20 cellular contexts compared by ENCODE assay signal in the genomic region with DNA sequence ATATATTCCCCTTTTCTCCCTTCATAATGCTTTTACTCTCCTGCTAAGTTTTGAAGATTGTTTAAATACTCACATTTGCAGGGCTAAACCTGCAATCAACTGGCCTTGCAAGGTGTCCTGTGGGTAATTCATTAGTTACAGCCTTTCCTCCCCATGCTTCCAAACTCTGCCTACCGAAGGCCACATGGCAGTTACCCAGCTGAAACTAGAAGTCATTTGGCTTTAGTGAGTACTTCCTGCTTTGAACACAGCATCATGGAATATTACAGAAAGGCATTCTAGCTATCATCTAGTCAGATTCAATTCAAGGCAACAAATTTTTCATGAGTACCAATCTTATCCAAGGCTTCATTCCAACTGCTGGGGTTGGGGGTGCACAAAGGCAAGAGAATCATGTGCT. TPM values are rescaled to one million over a fixed set of nuclear protein-coding genes. Genes with fewer than 3 reads are reported as not detected.
"Had no signal": no experiment of that assay in that cellular context is flagged by ENCODE, and none has a peak within 500 bp of the region (broad histone marks: within the 10 kb centered on the region; RNA-seq: fewer than 3 reads in every experiment).

No MANE protein-coding gene starts in this region.

- ATAC-seq: left ventricle myocardium superior; lower lobe of right lung; natural killer cell; psoas muscle; right cardiac atrium; stimulated activated naive B cell treated with anti-CD40 and anti-IgM and Interleukin-4, amounts not matched to agents 10 μg/mL and 1 μg/mL and 100 μg/mL, for 72 hours had no signal

- H3K9me3 ChIP-seq: lower lobe of right lung, ovary, psoas muscle, sigmoid colon, thoracic aorta, tibial nerve, upper lobe of left lung had no signal

- H3K4me1 ChIP-seq: lower lobe of right lung, psoas muscle, sigmoid colon, tibial nerve, upper lobe of left lung had no signal

- H3K27ac ChIP-seq: dorsolateral prefrontal cortex, lower lobe of right lung, ovary, psoas muscle, sigmoid colon, thoracic aorta, tibial nerve, upper lobe of left lung had no signal

- H3K36me3 ChIP-seq: lower lobe of right lung, ovary, thoracic aorta, tibial nerve, upper lobe of left lung had no signal

- H3K27me3 ChIP-seq: ovary, sigmoid colon, tibial nerve, upper lobe of left lung had no signal

- DNase-seq: dorsolateral prefrontal cortex; effector CD4-positive, alpha-beta T cell; hypothalamus; immature natural killer cell; islet precursor cell; kidney glomerular epithelial cell; left ventricle myocardium superior; lower lobe of right lung; natural killer cell; occipital lobe; ovary; posterior cingulate gyrus; psoas muscle; right cardiac atrium; sigmoid colon; stimulated activated CD4-positive, alpha-beta T cell treated with anti-CD3 and anti-CD28 coated beads, Interleukin-4, amount 100 ng/mL, for 4 hours; stimulated activated naive B cell treated with anti-CD40 and anti-IgM and Interleukin-4, amounts not matched to agents 10 μg/mL and 1 μg/mL and 100 μg/mL, for 72 hours; upper lobe of left lung had no signal

- H3K4me3 ChIP-seq: dorsolateral prefrontal cortex, lower lobe of right lung, ovary, psoas muscle, sigmoid colon, thoracic aorta, tibial nerve, upper lobe of left lung had no signal

RNA-seq across cellular contexts. Expression of a gene that starts 55.6 kb away (rescaled TPM):
- polyA plus RNA-seq: immature natural killer cell had no signal
